ENCODE assay signal across 19 cellular contexts in the genomic region with DNA sequence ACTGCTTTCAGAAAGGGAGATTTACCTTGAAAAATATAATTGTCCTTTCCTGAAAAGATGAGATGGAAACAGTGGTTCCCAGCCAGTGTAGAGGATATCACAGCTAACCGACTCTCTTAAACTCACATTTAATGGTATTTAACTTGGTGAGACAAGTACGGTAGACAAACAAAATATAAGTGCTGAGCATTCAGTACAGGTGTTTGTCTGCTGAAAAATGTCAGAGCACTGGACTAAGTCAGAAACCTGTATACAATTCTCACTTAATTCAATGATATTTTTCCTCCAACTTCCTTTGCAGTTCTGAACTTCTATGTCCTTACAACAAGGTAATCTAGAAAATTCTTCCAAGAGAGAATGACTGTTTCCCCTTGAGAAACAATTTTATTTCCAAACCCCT. TPM values are rescaled to one million over a fixed set of nuclear protein-coding genes. Genes with fewer than 3 reads are reported as not detected.
A peak's percentile ranks its signal among the peaks of the same experiment; 100 is the strongest.
DNase-seq lines count a peak whose midpoint lies in the region; ATAC-seq and TF ChIP-seq lines count a peak whose summit lies in the region.
"Had no signal": no experiment of that assay in that cellular context is flagged by ENCODE, and none has a peak within 500 bp of the region (broad histone marks: within the 10 kb centered on the region; RNA-seq: fewer than 3 reads in every experiment).

A gene with protein sequence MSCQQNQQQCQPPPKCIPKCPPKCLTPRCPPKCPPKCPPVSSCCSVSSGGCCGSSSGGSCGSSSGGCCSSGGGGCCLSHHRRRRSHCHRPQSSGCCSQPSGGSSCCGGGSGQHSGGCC (plus strand): TSS at position 301 of the 400 bp plus-strand sequence. CDS start 476 bp downstream, outside the sequence.

- no peaks in the 10 kb centered on the region for H3K4me1 ChIP-seq in GM23338 (ENCODE audit: insufficient read depth)
- H3K4me1 ChIP-seq in esophagus muscularis mucosa = no peaks in the 10 kb centered on the region
- H3K4me1 ChIP-seq: HAP-1 had no signal

- ATAC-seq in GM23338 (no peak), Right ventricle myocardium superior (ENCODE audit: poor library complexity) (no peak)

- intact Hi-C loops in esophagus muscularis mucosa (cut with DNase I) = no loop called here
- intact Hi-C loops in lower leg skin (cut with DNase I; ENCODE audit: low total_unique reads) = no loop called here
- intact Hi-C loops in Right ventricle myocardium superior (cut with DNase I) = no loop called here

- H3K9me2 ChIP-seq in GM23338 (ENCODE audit: insufficient read depth) = 0 out of 2 replicates have a peak, but pooled peaks cover 6% of the 10 kb centered on the region

- H3K9me3 Mint-ChIP-seq in GM23338 = no peaks in the 10 kb centered on the region
- H3K9me3 Mint-ChIP-seq: HFFc6 had no signal

- H3K27me3 ChIP-seq in GM23338 (ENCODE audit: insufficient read depth) = no peaks in the 10 kb centered on the region
- no peaks in the 10 kb centered on the region for H3K27me3 ChIP-seq in esophagus muscularis mucosa

- no peaks in the 10 kb centered on the region for H4K20me1 ChIP-seq in GM23338 (replicated peaks; ENCODE audit: insufficient read depth)

- no peak within 1 kb of the TSS for H3K4me3 ChIP-seq in GM23338
- no peak within 1 kb of the TSS for H3K4me3 ChIP-seq in esophagus muscularis mucosa
- H3K4me3 ChIP-seq in lower leg skin (ENCODE audit: low read depth, poor library complexity, severe bottlenecking) = no peak within 1 kb of the TSS
- H3K4me3 ChIP-seq: GM23248, HAP-1 had no signal

- TF ChIP-seq EP300 in esophagus muscularis mucosa (IDR thresholded peaks at IDR 0.05) = no peak

- H3K4me3 Mint-ChIP-seq in GM23338 = no peak within 1 kb of the TSS
- H3K4me3 Mint-ChIP-seq: CD4-positive, alpha-beta memory T cell; HFFc6 had no signal

- H3K36me3 Mint-ChIP-seq in GM23338 (ENCODE audit: low read depth) = no peaks in the 10 kb centered on the region
- H3K36me3 Mint-ChIP-seq: CD4-positive, alpha-beta memory T cell had no signal

- no peak within 1 kb of the TSS for H3K27ac Mint-ChIP-seq in GM23338
- H3K27ac Mint-ChIP-seq: CD4-positive, alpha-beta memory T cell; HFFc6 had no signal

- H3F3A ChIP-seq in GM23338 (replicated peaks; ENCODE audit: low read depth) = no peaks in the 10 kb centered on the region

- no peaks in the 10 kb centered on the region for H3K79me2 ChIP-seq in GM23338 (replicated peaks; ENCODE audit: insufficient read depth)

- peak within 1 kb of the TSS; percentile 18; the same call in 1 of the 2 replicates for H2AFZ ChIP-seq in GM23338
- H2AFZ ChIP-seq: GM23248 had no signal

- no peaks in the 10 kb centered on the region for H3K9me3 ChIP-seq in esophagus muscularis mucosa
- H3K9me3 ChIP-seq: HAP-1 had no signal

- no peak within 1 kb of the TSS for H3K4me2 ChIP-seq in GM23338

- TF ChIP-seq CTCF in GM23338 (conservative IDR thresholded peaks at IDR 0.05; ENCODE audit: low read depth in 2 of 2) (no peak), esophagus muscularis mucosa (IDR thresholded peaks at IDR 0.05) (no peak), lower leg skin (IDR thresholded peaks at IDR 0.05) (no peak)

- DNase-seq in GM23338 (ENCODE audit: low spot score) (no peak), H4 (ENCODE audit: low spot score) (peak; percentile 0), esophagus muscularis mucosa (ENCODE audit: extremely low spot score) (peak; percentile 53), lower leg skin (ENCODE audit: low spot score in 2 of 2) (no peak), Right ventricle myocardium superior (no peak), DMS153 treated with DMSO at 0.1 percent for 48 hours (lab: John Stamatoyannopoulos, UW; ENCODE audit: unreplicated experiment) (no peak), NCI-H2196 treated with DMSO at 0.1 percent for 48 hours (lab: John Stamatoyannopoulos, UW; ENCODE audit: unreplicated experiment) (no peak), SIG-M5 treated with dmso at 0.1 percent for 504 hours (lab: John Stamatoyannopoulos, UW; ENCODE audit: unreplicated experiment) (no peak)
- DNase-seq: C1 segment of cervical spinal cord; Calu3; CD4-positive, alpha-beta memory T cell; COR-L47; DND-41; GM23248; HFFc6 had no signal

- no peaks in the 10 kb centered on the region for H3K36me3 ChIP-seq in GM23338 (ENCODE audit: insufficient read depth)
- H3K36me3 ChIP-seq in esophagus muscularis mucosa = no peaks in the 10 kb centered on the region
- H3K36me3 ChIP-seq: HAP-1 had no signal

- 86% methylated on average over 2 of the region's 2 CpGs for WGBS in esophagus muscularis mucosa
- WGBS in lower leg skin, 2 donors = 89% methylated on average over 2 of the region's 2 CpGs

- peaks cover 2% of the 10 kb centered on the region; the same call in 1 of the 3 replicates for H3K4me1 Mint-ChIP-seq in GM23338
- H3K4me1 Mint-ChIP-seq: CD4-positive, alpha-beta memory T cell had no signal

- TF ChIP-seq POLR2A in esophagus muscularis mucosa (IDR thresholded peaks at IDR 0.05; ENCODE audit: low read depth) (no peak), lower leg skin (IDR thresholded peaks at IDR 0.05) (no peak)

- H3K27me3 Mint-ChIP-seq in GM23338 (ENCODE audit: insufficient read depth, low read depth, poor library complexity) = no peaks in the 10 kb centered on the region

- no peak within 1 kb of the TSS for H3K27ac ChIP-seq in GM23338 (ENCODE audit: low read depth)
- H3K27ac ChIP-seq in esophagus muscularis mucosa (replicated peaks in 1 of 4) = no peak within 1 kb of the TSS
- H3K27ac ChIP-seq: GM23248 had no signal

TF ChIP-seq in GM23338, 12 proteins besides CTCF, POLR2A, EP300 and RAD21:
- TF ChIP-seq EZH2 (IDR thresholded peaks at IDR 0.05; ENCODE audit: low read depth, unreplicated experiment) = no peak
- TF ChIP-seq, protein P1, sequence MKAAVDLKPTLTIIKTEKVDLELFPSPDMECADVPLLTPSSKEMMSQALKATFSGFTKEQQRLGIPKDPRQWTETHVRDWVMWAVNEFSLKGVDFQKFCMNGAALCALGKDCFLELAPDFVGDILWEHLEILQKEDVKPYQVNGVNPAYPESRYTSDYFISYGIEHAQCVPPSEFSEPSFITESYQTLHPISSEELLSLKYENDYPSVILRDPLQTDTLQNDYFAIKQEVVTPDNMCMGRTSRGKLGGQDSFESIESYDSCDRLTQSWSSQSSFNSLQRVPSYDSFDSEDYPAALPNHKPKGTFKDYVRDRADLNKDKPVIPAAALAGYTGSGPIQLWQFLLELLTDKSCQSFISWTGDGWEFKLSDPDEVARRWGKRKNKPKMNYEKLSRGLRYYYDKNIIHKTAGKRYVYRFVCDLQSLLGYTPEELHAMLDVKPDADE (IDR thresholded peaks at IDR 0.05) = no peak
- TF ChIP-seq POLR2AphosphoS5 (IDR thresholded peaks at IDR 0.05; ENCODE audit: low read depth) = no peak
- no peak for TF ChIP-seq ZNF331 (CRISPR knock-in tag; IDR thresholded peaks at IDR 0.05; ENCODE audit: low read depth)
- no peak for TF ChIP-seq ZNF114 (CRISPR knock-in tag; IDR thresholded peaks at IDR 0.05)
- no peak for TF ChIP-seq CREB1 (CRISPR knock-in tag; IDR thresholded peaks at IDR 0.05; ENCODE audit: low read depth)

RNA-seq across cellular contexts. Expression of the gene that starts here (rescaled TPM):
- total RNA-seq in GM23338 (2014; rRNA removed; shearing (Covaris generic)) = not detected in 2 replicates
- polyA plus RNA-seq in GM23338 (2016; fragmentation: Nextera tagmentation; extraction: Ambion mirVana) = not detected in 2 replicates
- total RNA-seq in H4 (2014; rRNA removed; shearing (Covaris generic)) = not detected in 2 replicates
- total RNA-seq in esophagus muscularis mucosa (not detected), lower leg skin (100 to 1,000 TPM; 207 to 278 (median 246) TPM), Right ventricle myocardium superior (not detected)
- total RNA-seq: A172; A673; Calu3; CD4-positive, alpha-beta memory T cell; GM23248; HFFc6 had no signal
- polyA plus RNA-seq: BJ; CD4-positive, alpha-beta memory T cell; GM23248 had no signal

Comparison
In these comparisons a context has a peak if more than half of its experiments do, and no peak if none do; other contexts are left out.
1. RNA of the gene that starts here (total RNA-seq): 207 to 278 TPM in lower leg skin; not detected in GM23338, not detected in H4, not detected in esophagus muscularis mucosa and not detected in Right ventricle myocardium superior (single experiment); every median in the first group is over 100 times any median in the second.
2. Peak in DNase-seq in H4; RNA of the gene not detected or under 1 TPM.
3. Peak in DNase-seq in esophagus muscularis mucosa; RNA of the gene not detected or under 1 TPM.